ENCODE assay signal across 14 cellular contexts in the genomic region with DNA sequence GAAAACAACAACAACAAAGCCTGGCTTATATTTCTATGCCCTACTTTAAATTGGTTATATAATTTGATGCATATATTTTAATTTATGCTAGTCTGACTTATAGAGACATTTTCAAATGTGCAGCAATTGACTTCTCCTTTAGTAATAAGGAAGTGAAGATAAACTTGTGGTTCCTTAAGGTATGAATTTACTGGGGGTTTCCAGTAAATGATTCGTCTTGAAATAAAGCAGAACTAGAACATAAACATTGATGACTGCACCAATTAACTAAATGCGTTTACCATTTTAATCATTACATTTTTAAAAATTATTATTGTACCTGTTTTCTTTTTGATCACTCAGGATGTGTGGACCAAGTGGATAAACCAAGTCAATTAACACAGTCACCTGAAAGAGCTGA.
DNase-seq lines count a peak whose midpoint lies in the region; ATAC-seq, FAIRE-seq and TF ChIP-seq lines count a peak whose summit lies in the region.
"Had no signal": no experiment of that assay in that cellular context is flagged by ENCODE, and none has a peak within 500 bp of the region (broad histone marks: within the 10 kb centered on the region; RNA-seq: fewer than 3 reads in every experiment).

No MANE protein-coding gene starts in this region.

- no peak overlapping the region for H3K4me3 Mint-ChIP-seq in effector memory CD8-positive, alpha-beta T cell
- no peak overlapping the region for H3K4me3 Mint-ChIP-seq in activated T-helper 17 cell treated with anti-CD3 and anti-CD28 coated beads, Interleukin-2, amount 50 U/mL, for 72 hours
- H3K4me3 Mint-ChIP-seq: activated CD4-positive, alpha-beta memory T cell treated with anti-CD3 and anti-CD28 coated beads for 36 hours had no signal

- TF ChIP-seq CTCF in GM10248 (IDR thresholded peaks at IDR 0.05; ENCODE audit: control extremely low read depth, extremely low read depth, low read depth, missing control alignments) (no peak), pancreas (IDR thresholded peaks at IDR 0.05) (no peak)

- intact Hi-C loops in pancreas (cut with DNase I), result loop anchor here in 1 of 3 donors (10.0 kb wide), 1 partner anchor 267 kb away; no protein-coding TSS in a partner anchor

- peak; percentile 85 for ATAC-seq in GM19452 (IDR thresholded peaks at IDR 0.05; ENCODE audit: unreplicated experiment)
- ATAC-seq in HG02885 (IDR thresholded peaks at IDR 0.05; ENCODE audit: poor library complexity, unreplicated experiment), result peak; percentile 94
- no peak for ATAC-seq in effector memory CD8-positive, alpha-beta T cell (replicated peaks)
- ATAC-seq in pancreas, result no peak
- no peak for ATAC-seq in activated T-helper 17 cell treated with anti-CD3 and anti-CD28 coated beads, Interleukin-2, amount 50 U/mL, for 72 hours (replicated peaks)
- ATAC-seq: stimulated activated naive CD8-positive, alpha-beta T cell treated with anti-CD3 and anti-CD28 coated beads, Interleukin-15, Interleukin-2, amounts not matched to agents 100 U/mL and 50 U/mL, for 24 hours had no signal

- 36 to 65% methylated on average over 2 of the region's 2 CpGs for WGBS in pancreas, 2 donors

- no peak overlapping the region for H3K27ac Mint-ChIP-seq in effector memory CD8-positive, alpha-beta T cell
- no peak overlapping the region for H3K27ac Mint-ChIP-seq in activated T-helper 17 cell treated with anti-CD3 and anti-CD28 coated beads, Interleukin-2, amount 50 U/mL, for 72 hours
- H3K27ac Mint-ChIP-seq: activated CD4-positive, alpha-beta memory T cell treated with anti-CD3 and anti-CD28 coated beads for 36 hours had no signal

- H3K27ac ChIP-seq in pancreas, result no peak overlapping the region

- no peaks in the 10 kb centered on the region for H3K9me3 Mint-ChIP-seq in effector memory CD8-positive, alpha-beta T cell
- H3K9me3 Mint-ChIP-seq in activated T-helper 17 cell treated with anti-CD3 and anti-CD28 coated beads, Interleukin-2, amount 50 U/mL, for 72 hours, result no peaks in the 10 kb centered on the region
- H3K9me3 Mint-ChIP-seq: activated CD4-positive, alpha-beta memory T cell treated with anti-CD3 and anti-CD28 coated beads for 36 hours had no signal

- H3K36me3 ChIP-seq in pancreas, result no peaks in the 10 kb centered on the region

- in situ Hi-C loops in KBM-7 (cut with MboI; ENCODE audit: low pct_unique_long_range_greater_than_20kb, low sequenced_read_pairs), result no loop called here

- DNase-seq in GM10248 (ENCODE audit: extremely low spot score), result peak; percentile 16
- peak; percentile 7 for DNase-seq in KBM-7
- no peak for DNase-seq in effector memory CD8-positive, alpha-beta T cell
- no peak for DNase-seq in pancreas
- DNase-seq in stimulated activated CD4-positive, alpha-beta T cell treated with anti-CD3 and anti-CD28 coated beads, Interleukin-15, amount 100 ng/mL, for 24 hours, result no peak
- DNase-seq: activated CD4-positive, alpha-beta memory T cell treated with anti-CD3 and anti-CD28 coated beads for 36 hours; amniotic stem cell; GF-D8; NCI-H187; SHP77; stimulated activated naive CD8-positive, alpha-beta T cell treated with anti-CD3 and anti-CD28 coated beads, Interleukin-15, Interleukin-2, amounts not matched to agents 100 U/mL and 50 U/mL, for 24 hours had no signal

- no peak overlapping the region for H3K4me3 ChIP-seq in pancreas

- FAIRE-seq in pancreas (lab: Jason Lieb, UNC), result no peak

- no peaks in the 10 kb centered on the region for H3K4me1 Mint-ChIP-seq in effector memory CD8-positive, alpha-beta T cell (ENCODE audit: low read depth in 2 of 2)
- no peaks in the 10 kb centered on the region for H3K4me1 Mint-ChIP-seq in activated T-helper 17 cell treated with anti-CD3 and anti-CD28 coated beads, Interleukin-2, amount 50 U/mL, for 72 hours

- no peaks in the 10 kb centered on the region for H3K36me3 Mint-ChIP-seq in effector memory CD8-positive, alpha-beta T cell (ENCODE audit: insufficient read depth)
- H3K36me3 Mint-ChIP-seq in activated T-helper 17 cell treated with anti-CD3 and anti-CD28 coated beads, Interleukin-2, amount 50 U/mL, for 72 hours (ENCODE audit: low read depth), result no peaks in the 10 kb centered on the region
- H3K36me3 Mint-ChIP-seq: activated CD4-positive, alpha-beta memory T cell treated with anti-CD3 and anti-CD28 coated beads for 36 hours had no signal

- no peaks in the 10 kb centered on the region for H3K27me3 ChIP-seq in pancreas

- CTCF ChIA-PET in GM10248 (lab: Yijun Ruan, JAX), result no interaction called here

- no peaks in the 10 kb centered on the region for H3K4me1 ChIP-seq in pancreas

- no peaks in the 10 kb centered on the region for H3K9me3 ChIP-seq in pancreas

- POLR2A ChIA-PET in GM10248 (lab: Yijun Ruan, JAX), result no interaction called here

- H3K27me3 Mint-ChIP-seq in effector memory CD8-positive, alpha-beta T cell, result no peaks in the 10 kb centered on the region
- H3K27me3 Mint-ChIP-seq in activated T-helper 17 cell treated with anti-CD3 and anti-CD28 coated beads, Interleukin-2, amount 50 U/mL, for 72 hours, result peaks cover 5% of the 10 kb centered on the region
- H3K27me3 Mint-ChIP-seq: activated CD4-positive, alpha-beta memory T cell treated with anti-CD3 and anti-CD28 coated beads for 36 hours had no signal

Comparison
In these comparisons a context has a peak if more than half of its experiments do, and no peak if none do; other contexts are left out.
1. DNase-seq: peak in GM10248 (single experiment) and KBM-7 (single experiment); none in effector memory CD8-positive, alpha-beta T cell (0 of 3), pancreas (0 of 6) and stimulated activated CD4-positive, alpha-beta T cell treated with anti-CD3 and anti-CD28 coated beads, Interleukin-15, amount 100 ng/mL, for 24 hours (single experiment).
2. ATAC-seq: peak in GM19452 (single experiment) and HG02885 (single experiment); none in effector memory CD8-positive, alpha-beta T cell (single experiment), pancreas (0 of 4) and activated T-helper 17 cell treated with anti-CD3 and anti-CD28 coated beads, Interleukin-2, amount 50 U/mL, for 72 hours (single experiment).